Comparison of ENCODE assay signal across 1 cellular context in the genomic region with DNA sequence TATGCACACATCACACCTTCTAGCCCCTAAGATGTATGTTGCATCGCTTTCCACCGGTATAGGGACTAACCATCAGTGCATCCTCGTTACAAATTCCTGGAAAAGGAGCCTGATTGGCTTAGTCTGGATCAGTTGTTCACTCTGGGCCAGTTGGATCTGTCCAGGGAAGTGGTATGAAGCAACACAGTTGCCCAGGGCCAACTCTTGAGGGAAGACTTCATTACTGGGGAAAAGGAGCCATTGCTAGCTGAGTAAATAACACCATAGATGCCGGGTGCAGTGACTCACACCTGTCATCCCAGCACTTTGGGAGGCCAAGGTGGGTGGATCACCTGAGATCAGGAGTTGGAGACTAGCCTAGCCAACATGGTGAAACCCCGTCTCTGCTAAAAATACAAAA.
TF ChIP-seq lines count a peak whose summit lies in the region.

No MANE protein-coding gene starts in this region.

TF ChIP-seq in HepG2, 621 proteins besides CTCF, POLR2A, EP300 and RAD21 (continued from another document):
- TF ChIP-seq, protein P1, sequence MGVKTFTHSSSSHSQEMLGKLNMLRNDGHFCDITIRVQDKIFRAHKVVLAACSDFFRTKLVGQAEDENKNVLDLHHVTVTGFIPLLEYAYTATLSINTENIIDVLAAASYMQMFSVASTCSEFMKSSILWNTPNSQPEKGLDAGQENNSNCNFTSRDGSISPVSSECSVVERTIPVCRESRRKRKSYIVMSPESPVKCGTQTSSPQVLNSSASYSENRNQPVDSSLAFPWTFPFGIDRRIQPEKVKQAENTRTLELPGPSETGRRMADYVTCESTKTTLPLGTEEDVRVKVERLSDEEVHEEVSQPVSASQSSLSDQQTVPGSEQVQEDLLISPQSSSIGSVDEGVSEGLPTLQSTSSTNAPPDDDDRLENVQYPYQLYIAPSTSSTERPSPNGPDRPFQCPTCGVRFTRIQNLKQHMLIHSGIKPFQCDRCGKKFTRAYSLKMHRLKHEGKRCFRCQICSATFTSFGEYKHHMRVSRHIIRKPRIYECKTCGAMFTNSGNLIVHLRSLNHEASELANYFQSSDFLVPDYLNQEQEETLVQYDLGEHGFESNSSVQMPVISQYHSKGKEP (CRISPR knock-in tag; IDR thresholded peaks at IDR 0.05): no peak
- TF ChIP-seq SMAD9 (CRISPR knock-in tag; IDR thresholded peaks at IDR 0.05): no peak
- no peak for TF ChIP-seq ZNF724P (CRISPR knock-in tag; IDR thresholded peaks at IDR 0.05; ENCODE audit: borderline replicate concordance)
- TF ChIP-seq, protein P2, sequence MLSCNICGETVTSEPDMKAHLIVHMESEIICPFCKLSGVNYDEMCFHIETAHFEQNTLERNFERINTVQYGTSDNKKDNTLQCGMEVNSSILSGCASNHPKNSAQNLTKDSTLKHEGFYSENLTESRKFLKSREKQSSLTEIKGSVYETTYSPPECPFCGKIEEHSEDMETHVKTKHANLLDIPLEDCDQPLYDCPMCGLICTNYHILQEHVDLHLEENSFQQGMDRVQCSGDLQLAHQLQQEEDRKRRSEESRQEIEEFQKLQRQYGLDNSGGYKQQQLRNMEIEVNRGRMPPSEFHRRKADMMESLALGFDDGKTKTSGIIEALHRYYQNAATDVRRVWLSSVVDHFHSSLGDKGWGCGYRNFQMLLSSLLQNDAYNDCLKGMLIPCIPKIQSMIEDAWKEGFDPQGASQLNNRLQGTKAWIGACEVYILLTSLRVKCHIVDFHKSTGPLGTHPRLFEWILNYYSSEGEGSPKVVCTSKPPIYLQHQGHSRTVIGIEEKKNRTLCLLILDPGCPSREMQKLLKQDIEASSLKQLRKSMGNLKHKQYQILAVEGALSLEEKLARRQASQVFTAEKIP (CRISPR knock-in tag; IDR thresholded peaks at IDR 0.05; ENCODE audit: borderline replicate concordance): no peak
- TF ChIP-seq PTBP1 (IDR thresholded peaks at IDR 0.05; ENCODE audit: low read depth, low read length, poor library complexity, severe bottlenecking): no peak
- no peak for TF ChIP-seq SNAI1 (CRISPR knock-in tag; IDR thresholded peaks at IDR 0.05; ENCODE audit: borderline replicate concordance)
- no peak for TF ChIP-seq RFX3 (CRISPR knock-in tag; IDR thresholded peaks at IDR 0.05)
- no peak for TF ChIP-seq CC2D1A (CRISPR knock-in tag; IDR thresholded peaks at IDR 0.05)
